In the genomic region with DNA sequence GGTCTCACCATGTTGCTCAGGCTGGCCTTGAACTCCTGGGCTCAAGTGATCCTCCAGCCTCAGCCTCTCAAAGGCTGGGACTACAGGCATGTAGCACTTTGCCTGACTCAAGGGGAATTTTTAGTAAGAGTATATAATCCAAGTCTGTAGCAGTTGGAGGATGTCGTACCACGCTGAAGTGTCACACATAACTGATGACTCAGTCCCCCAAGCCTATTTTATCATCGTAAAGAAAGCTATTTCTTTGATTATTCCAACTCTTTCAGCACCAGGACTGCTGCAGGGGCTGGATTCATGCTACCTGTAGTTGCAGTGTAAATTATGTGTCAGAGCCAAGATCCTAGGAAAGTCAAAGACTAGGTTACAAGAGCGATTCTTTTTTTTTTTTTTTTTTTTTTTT, we compare ENCODE assay signal across 13 cellular contexts. TPM values are rescaled to one million over a fixed set of nuclear protein-coding genes. Genes with fewer than 3 reads are reported as not detected.
A peak's percentile ranks its signal among the peaks of the same experiment; 100 is the strongest.
DNase-seq lines count a peak whose midpoint lies in the region; ATAC-seq and TF ChIP-seq lines count a peak whose summit lies in the region.
"Had no signal": no experiment of that assay in that cellular context is flagged by ENCODE, and none has a peak within 500 bp of the region (broad histone marks: within the 10 kb centered on the region; RNA-seq: fewer than 3 reads in every experiment).

No MANE protein-coding gene starts in this region.

- H3K36me3 Mint-ChIP-seq in CD4-positive, CD25-positive, alpha-beta regulatory T cell: no peaks in the 10 kb centered on the region
- H3K36me3 Mint-ChIP-seq in activated CD4-positive, alpha-beta memory T cell treated with anti-CD3 and anti-CD28 coated beads for 36 hours: no peaks in the 10 kb centered on the region

- no peak overlapping the region for H3K4me3 ChIP-seq in CD4-positive, CD25-positive, alpha-beta regulatory T cell (ENCODE audit: low read depth, low read length)
- no peak overlapping the region for H3K4me3 ChIP-seq in BE2C (ENCODE audit: low read depth, low read length)

- no peaks in the 10 kb centered on the region for H3K9me3 ChIP-seq in CD4-positive, CD25-positive, alpha-beta regulatory T cell (ENCODE audit: control insufficient read depth in 2 of 2, low read length in 2 of 2)
- no peaks in the 10 kb centered on the region for H3K9me3 ChIP-seq in BE2C
- H3K9me3 ChIP-seq: testis had no signal

- DNase-seq in CD4-positive, CD25-positive, alpha-beta regulatory T cell: no peak
- DNase-seq in EH (ENCODE audit: low read depth) (peak; percentile 80), kidney tubule cell (ENCODE audit: low spot score) (peak; percentile 43), BE2C (no peak), NCI-H524 (lab: John Stamatoyannopoulos, UW) (no peak), SHP77 (lab: John Stamatoyannopoulos, UW) (no peak)
- DNase-seq in activated CD4-positive, alpha-beta memory T cell treated with anti-CD3 and anti-CD28 coated beads for 36 hours: no peak
- DNase-seq: activated CD4-positive, alpha-beta T cell treated with anti-CD3 and anti-CD28 coated beads, Interleukin-2, amount 50 U/mL, for 4 hours; aorta; effector CD4-positive, alpha-beta T cell; heart left ventricle; testis had no signal

- peak overlapping the region; percentile 66 to 97 (median 72) for H3K4me3 Mint-ChIP-seq in CD4-positive, CD25-positive, alpha-beta regulatory T cell
- H3K4me3 Mint-ChIP-seq in activated CD4-positive, alpha-beta memory T cell treated with anti-CD3 and anti-CD28 coated beads for 36 hours: peak overlapping the region; percentile 53

- no peaks in the 10 kb centered on the region for H3K36me3 ChIP-seq in CD4-positive, CD25-positive, alpha-beta regulatory T cell (ENCODE audit: control insufficient read depth, insufficient read depth, low read length)
- H3K36me3 ChIP-seq in BE2C: no peaks in the 10 kb centered on the region
- H3K36me3 ChIP-seq: heart left ventricle had no signal

- H3K27me3 ChIP-seq in CD4-positive, CD25-positive, alpha-beta regulatory T cell (ENCODE audit: control insufficient read depth, insufficient read depth, low read length): no peaks in the 10 kb centered on the region
- H3K27me3 ChIP-seq in BE2C: no peaks in the 10 kb centered on the region
- H3K27me3 ChIP-seq: heart left ventricle, testis had no signal

- H3K4me1 ChIP-seq in CD4-positive, CD25-positive, alpha-beta regulatory T cell (ENCODE audit: control insufficient read depth, insufficient read depth, low read length, poor library complexity, severe bottlenecking): peaks cover 22% of the 10 kb centered on the region
- H3K4me1 ChIP-seq in BE2C: no peaks in the 10 kb centered on the region
- H3K4me1 ChIP-seq: testis had no signal

- TF ChIP-seq CTCF in BE2C (IDR thresholded peaks at IDR 0.05; ENCODE audit: low read depth, low read length): no peak

- H3K4me1 Mint-ChIP-seq in CD4-positive, CD25-positive, alpha-beta regulatory T cell: peaks cover 9 to 36% (median 23%) of the 10 kb centered on the region in 4 donors
- H3K4me1 Mint-ChIP-seq in activated CD4-positive, alpha-beta memory T cell treated with anti-CD3 and anti-CD28 coated beads for 36 hours (ENCODE audit: low read depth): peaks cover 21% of the 10 kb centered on the region

- H3K27me3 Mint-ChIP-seq in CD4-positive, CD25-positive, alpha-beta regulatory T cell: peaks cover 5% of the 10 kb centered on the region
- no peaks in the 10 kb centered on the region for H3K27me3 Mint-ChIP-seq in activated CD4-positive, alpha-beta memory T cell treated with anti-CD3 and anti-CD28 coated beads for 36 hours

- intact Hi-C loops in activated CD4-positive, alpha-beta memory T cell treated with anti-CD3 and anti-CD28 coated beads for 36 hours (cut with micrococcal nuclease): no loop called here

- peak overlapping the region in 1 of 3 donors; percentile 38 for H3K27ac Mint-ChIP-seq in CD4-positive, CD25-positive, alpha-beta regulatory T cell
- peak overlapping the region; percentile 54 for H3K27ac Mint-ChIP-seq in activated CD4-positive, alpha-beta memory T cell treated with anti-CD3 and anti-CD28 coated beads for 36 hours

- H3K9me3 Mint-ChIP-seq in CD4-positive, CD25-positive, alpha-beta regulatory T cell: no peaks in the 10 kb centered on the region
- H3K9me3 Mint-ChIP-seq in activated CD4-positive, alpha-beta memory T cell treated with anti-CD3 and anti-CD28 coated beads for 36 hours: no peaks in the 10 kb centered on the region

- POLR2A ChIA-PET in activated CD4-positive, alpha-beta memory T cell treated with anti-CD3 and anti-CD28 coated beads for 36 hours (lab: Charles Lee): interaction anchor here (1.0 kb wide), 1 partner anchor 40 kb away, joined by 3 read pairs; no protein-coding TSS in a partner anchor

- ATAC-seq in CD4-positive, CD25-positive, alpha-beta regulatory T cell (ENCODE audit: low read depth in 2 of 2): no peak
- ATAC-seq in GM18498 (IDR thresholded peaks at IDR 0.05; ENCODE audit: unreplicated experiment): no peak
- ATAC-seq: heart left ventricle had no signal

- CTCF ChIA-PET in activated CD4-positive, alpha-beta memory T cell treated with anti-CD3 and anti-CD28 coated beads for 36 hours (lab: Charles Lee): no interaction called here

- no peak overlapping the region for H3K27ac ChIP-seq in CD4-positive, CD25-positive, alpha-beta regulatory T cell (ENCODE audit: insufficient read depth, low read length, poor library complexity, severe bottlenecking)
- H3K27ac ChIP-seq: testis had no signal

RNA-seq across cellular contexts. Expression of gene PRKCI, which starts 1.4 kb away (rescaled TPM):
- 20.8 TPM for total RNA-seq in CD4-positive, CD25-positive, alpha-beta regulatory T cell
- 10 to 100 TPM; 14.1 to 18.6 (median 18.2) TPM for polyA plus RNA-seq in CD4-positive, CD25-positive, alpha-beta regulatory T cell
- total RNA-seq in activated CD4-positive, alpha-beta memory T cell treated with anti-CD3 and anti-CD28 coated beads for 36 hours: 10 to 100 TPM; 27.0 to 27.6 TPM
- 9.7 TPM for polyA plus RNA-seq in BE2C (2012; ENCODE audit: insufficient read depth, insufficient read length, low read depth)

RNA-seq across cellular contexts. Expression of gene PHC3, which starts 39.3 kb away (rescaled TPM):
- 177 TPM for total RNA-seq in CD4-positive, CD25-positive, alpha-beta regulatory T cell
- 10 to 100 TPM; 38.5 to 50.1 (median 42.7) TPM for polyA plus RNA-seq in CD4-positive, CD25-positive, alpha-beta regulatory T cell
- 10 to 100 TPM; 37.4 to 38.7 TPM for total RNA-seq in activated CD4-positive, alpha-beta memory T cell treated with anti-CD3 and anti-CD28 coated beads for 36 hours
- 4.3 TPM for polyA plus RNA-seq in BE2C (2012; ENCODE audit: insufficient read depth, insufficient read length, low read depth)

Comparison
In these comparisons a context has a peak if more than half of its experiments do, and no peak if none do; other contexts are left out.
1. DNase-seq: peak in EH (single experiment) and kidney tubule cell (single experiment); none in CD4-positive, CD25-positive, alpha-beta regulatory T cell (0 of 3), activated CD4-positive, alpha-beta memory T cell treated with anti-CD3 and anti-CD28 coated beads for 36 hours (single experiment), BE2C (single experiment), NCI-H524 (0 of 2) and SHP77 (0 of 2).